In the genomic region with DNA sequence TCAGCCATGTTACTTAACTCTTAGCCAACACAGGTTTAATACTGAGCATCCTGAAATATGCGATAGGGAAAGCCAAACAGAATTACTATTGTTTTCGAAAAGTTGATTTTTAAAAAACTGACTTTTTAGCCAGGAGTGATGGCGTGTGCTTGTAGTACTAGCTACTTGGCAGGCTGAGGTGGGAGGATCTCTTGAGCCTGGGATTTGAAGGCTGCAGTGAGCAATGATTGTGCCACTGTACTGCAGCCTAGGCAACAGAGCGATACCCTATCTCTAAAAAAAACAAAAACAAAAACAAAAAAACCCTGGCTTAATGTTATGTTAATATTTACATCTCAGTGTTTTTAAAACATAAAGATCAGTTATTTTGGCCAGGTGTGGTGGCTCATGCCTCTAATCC, we compare ENCODE assay signal across 1 cellular context.
TF ChIP-seq lines count a peak whose summit lies in the region.

No MANE protein-coding gene starts in this region.

TF ChIP-seq in HCT116, 20 proteins besides CTCF, POLR2A, EP300 and RAD21:
- no peak for TF ChIP-seq TCF7L2 (IDR thresholded peaks at IDR 0.05; ENCODE audit: borderline replicate concordance, extremely low read depth, insufficient read depth, insufficient read length)
- no peak for TF ChIP-seq JUND (IDR thresholded peaks at IDR 0.05)
- TF ChIP-seq SP1 (IDR thresholded peaks at IDR 0.05; ENCODE audit: low read depth), result no peak
- TF ChIP-seq YY1 (IDR thresholded peaks at IDR 0.05; ENCODE audit: extremely low read depth, insufficient replicate concordance, low read depth, low read length), result no peak
- no peak for TF ChIP-seq EZH2 (IDR thresholded peaks at IDR 0.05)
- no peak for TF ChIP-seq CBX3 (IDR thresholded peaks at IDR 0.05; ENCODE audit: low read depth)
- no peak for TF ChIP-seq ZNF274 (IDR thresholded peaks at IDR 0.05; ENCODE audit: low read depth, low read length)
